8 cellular contexts compared by ENCODE assay signal in genomic region chr12:52191841-52192791, GRCh38. TPM values are rescaled to one million over a fixed set of nuclear protein-coding genes. Genes with fewer than 3 reads are reported as not detected.
DNase-seq lines count a peak whose midpoint lies in the region; TF ChIP-seq lines count a peak whose summit lies in the region.

TSS of gene KRT80 (minus strand) at chr12:52192014. CDS start at chr12:52191902, 112 bp downstream.

- H3K27ac Mint-ChIP-seq in activated CD4-positive, alpha-beta memory T cell treated with anti-CD3 and anti-CD28 coated beads, Interleukin-2, amount 10 ng/mL, durations not matched to agents 7 days and 5 days: no peak within 1 kb of the TSS
- H3K27ac Mint-ChIP-seq in CD8-positive, alpha-beta memory T cell: no peak within 1 kb of the TSS

- peak within 1 kb of the TSS; percentile 52 for H3K4me3 ChIP-seq in retinal pigment epithelial cell (ENCODE audit: low read length)
- H3K4me3 ChIP-seq in CD8-positive, alpha-beta memory T cell (ENCODE audit: low read length): no peak within 1 kb of the TSS

- H3K9me3 Mint-ChIP-seq in activated CD4-positive, alpha-beta memory T cell treated with anti-CD3 and anti-CD28 coated beads, Interleukin-2, amount 10 ng/mL, durations not matched to agents 7 days and 5 days: no peaks in the 10 kb centered on the region
- H3K9me3 Mint-ChIP-seq in CD8-positive, alpha-beta memory T cell: no peaks in the 10 kb centered on the region

- no peak for TF ChIP-seq CTCF in retinal pigment epithelial cell (conservative IDR thresholded peaks at IDR 0.05; ENCODE audit: low read depth, low read length)

- no peaks in the 10 kb centered on the region for H3K36me3 ChIP-seq in CD8-positive, alpha-beta memory T cell (ENCODE audit: insufficient read depth, low read length)

- CTCF ChIA-PET in activated CD4-positive, alpha-beta memory T cell treated with anti-CD3 and anti-CD28 coated beads, Interleukin-2, amount 10 ng/mL, durations not matched to agents 7 days and 5 days (lab: Charles Lee): interaction anchor here (1.0 kb wide), 1 partner anchor 20 kb away, joined by 3 read pairs; no protein-coding TSS in a partner anchor
- CTCF ChIA-PET in CD8-positive, alpha-beta memory T cell (lab: Charles Lee): no interaction called here

- peaks cover 10% of the 10 kb centered on the region for H3K4me1 Mint-ChIP-seq in activated CD4-positive, alpha-beta memory T cell treated with anti-CD3 and anti-CD28 coated beads, Interleukin-2, amount 10 ng/mL, durations not matched to agents 7 days and 5 days
- no peaks in the 10 kb centered on the region for H3K4me1 Mint-ChIP-seq in CD8-positive, alpha-beta memory T cell

- H3K4me1 ChIP-seq in CD8-positive, alpha-beta memory T cell (ENCODE audit: insufficient read depth, low read length): no peaks in the 10 kb centered on the region

- no peaks in the 10 kb centered on the region for H3K27me3 ChIP-seq in CD8-positive, alpha-beta memory T cell (ENCODE audit: insufficient read depth, low read length, poor library complexity, severe bottlenecking)

- no peak within 1 kb of the TSS for H3K27ac ChIP-seq in CD8-positive, alpha-beta memory T cell (ENCODE audit: low read depth, low read length)

- peaks cover 6% of the 10 kb centered on the region for H3K27me3 Mint-ChIP-seq in activated CD4-positive, alpha-beta memory T cell treated with anti-CD3 and anti-CD28 coated beads, Interleukin-2, amount 10 ng/mL, durations not matched to agents 7 days and 5 days
- H3K27me3 Mint-ChIP-seq in CD8-positive, alpha-beta memory T cell: peaks cover 9 to 25% of the 10 kb centered on the region in 2 donors

- intact Hi-C loops in head of caudate nucleus (cut with DNase I): no loop called here

- POLR2A ChIA-PET in activated CD4-positive, alpha-beta memory T cell treated with anti-CD3 and anti-CD28 coated beads, Interleukin-2, amount 10 ng/mL, durations not matched to agents 7 days and 5 days (lab: Charles Lee): no interaction called here
- POLR2A ChIA-PET in CD8-positive, alpha-beta memory T cell (lab: Charles Lee): no interaction called here

- DNase-seq in DMS79 (lab: John Stamatoyannopoulos, UW) (peak; percentile 69), NCI-H146 treated with DMSO at 0.1 percent for 48 hours (lab: John Stamatoyannopoulos, UW; ENCODE audit: unreplicated experiment) (peak; percentile 77), head of caudate nucleus (peak in 39 of 42 donors; percentile 19 to 84 (median 58)), retinal pigment epithelial cell (ENCODE audit: low read depth) (peak; percentile 99), G401 (ENCODE audit: low spot score) (no peak)
- DNase-seq in activated CD4-positive, alpha-beta memory T cell treated with anti-CD3 and anti-CD28 coated beads, Interleukin-2, amount 10 ng/mL, durations not matched to agents 7 days and 5 days: peak; percentile 21
- no peak for DNase-seq in CD8-positive, alpha-beta memory T cell
- no peak for DNase-seq in activated effector memory CD4-positive, alpha-beta T cell treated with anti-CD3 and anti-CD28 coated beads, Interleukin-2, amount 50 U/mL, for 16 hours

- H3K4me3 Mint-ChIP-seq in activated CD4-positive, alpha-beta memory T cell treated with anti-CD3 and anti-CD28 coated beads, Interleukin-2, amount 10 ng/mL, durations not matched to agents 7 days and 5 days: no peak within 1 kb of the TSS
- peak within 1 kb of the TSS in 1 of 7 donors; percentile 24 for H3K4me3 Mint-ChIP-seq in CD8-positive, alpha-beta memory T cell

- H3K9me3 ChIP-seq in CD8-positive, alpha-beta memory T cell (ENCODE audit: low read length): no peaks in the 10 kb centered on the region

- no peaks in the 10 kb centered on the region for H3K36me3 Mint-ChIP-seq in activated CD4-positive, alpha-beta memory T cell treated with anti-CD3 and anti-CD28 coated beads, Interleukin-2, amount 10 ng/mL, durations not matched to agents 7 days and 5 days (ENCODE audit: low read depth)
- H3K36me3 Mint-ChIP-seq in CD8-positive, alpha-beta memory T cell: no peaks in the 10 kb centered on the region

- in situ Hi-C loops in G401 (cut with HindIII; ENCODE audit: low sequenced_read_pairs): no loop called here

RNA-seq across cellular contexts. Expression of gene KRT80, which starts in this region (rescaled TPM):
- not detected for total RNA-seq in activated CD4-positive, alpha-beta memory T cell treated with anti-CD3 and anti-CD28 coated beads, Interleukin-2, amount 10 ng/mL, durations not matched to agents 7 days and 5 days
- total RNA-seq in G401 (2014; rRNA removed; shearing (Covaris generic)): 0.37 and 0.44 TPM in 2 replicates
- not detected for total RNA-seq in CD8-positive, alpha-beta memory T cell
- polyA plus RNA-seq in CD8-positive, alpha-beta memory T cell: not detected

Comparison
In these comparisons a context has a peak if more than half of its experiments do, and no peak if none do; other contexts are left out.
1. Peak in DNase-seq in activated CD4-positive, alpha-beta memory T cell treated with anti-CD3 and anti-CD28 coated beads, Interleukin-2, amount 10 ng/mL, durations not matched to agents 7 days and 5 days; RNA of the gene not detected or under 1 TPM.
2. DNase-seq: peak in DMS79 (single experiment), NCI-H146 treated with DMSO at 0.1 percent for 48 hours (single experiment), head of caudate nucleus (39 of 42) and retinal pigment epithelial cell (single experiment); none in G401 (single experiment), CD8-positive, alpha-beta memory T cell (0 of 5) and activated effector memory CD4-positive, alpha-beta T cell treated with anti-CD3 and anti-CD28 coated beads, Interleukin-2, amount 50 U/mL, for 16 hours (single experiment).